Comparison of ENCODE assay signal across 7 cellular contexts in the genomic region with DNA sequence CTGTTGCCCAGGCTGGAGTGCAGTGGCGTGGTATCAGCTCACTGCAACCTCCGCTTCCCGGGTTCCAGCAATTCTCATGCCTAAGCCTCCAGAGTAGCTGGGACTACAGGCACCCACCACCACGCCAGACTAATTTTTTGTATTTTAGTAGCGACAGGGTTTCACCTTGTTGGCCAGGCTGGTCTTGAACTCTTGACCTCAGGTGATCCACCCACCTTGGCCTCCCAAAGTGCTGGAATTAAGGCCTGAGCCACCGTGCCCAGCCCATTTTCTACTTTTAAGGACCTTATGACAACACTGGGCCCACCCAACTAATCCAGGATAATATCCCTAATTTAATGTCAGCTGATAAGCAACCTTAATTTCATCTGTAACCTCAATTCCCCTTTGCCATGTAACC. TPM values are rescaled to one million over a fixed set of nuclear protein-coding genes. Genes with fewer than 3 reads are reported as not detected.
DNase-seq lines count a peak whose midpoint lies in the region; ATAC-seq and TF ChIP-seq lines count a peak whose summit lies in the region.
"Not testable (repeated sequence)": the region's sequence is repeated elsewhere in the genome, so short reads cannot be mapped to it uniquely, and the experiment has no call there.

No MANE protein-coding gene starts in this region.

- not testable (repeated sequence) for DNase-seq in Calu3; WTC11 (ENCODE audit: low spot score); activated naive CD4-positive, alpha-beta T cell treated with anti-CD3 and anti-CD28 coated beads, Interleukin-2, amount 50 U/mL, for 72 hours (ENCODE audit: low spot score in 2 of 2); caudate nucleus (lab: John Stamatoyannopoulos, UW); natural killer cell treated with Interleukin-12 subunit alpha and Interleukin-12 subunit beta and Interleukin-15 and Interleukin-18, amount 100 ng/mL, for 72 hours (ENCODE audit: low spot score)

- H3K36me3 ChIP-seq in HEK293 (ENCODE audit: control insufficient read depth in 2 of 2, insufficient read depth in 1 of 2, low read length in 2 of 2): not testable (repeated sequence)

- not testable (repeated sequence) for TF ChIP-seq CTCF in Calu3 (IDR thresholded peaks at IDR 0.05; ENCODE audit: unreplicated experiment); HEK293 (tag by site-specific recombination; IDR thresholded peaks at IDR 0.05); WTC11 (IDR thresholded peaks at IDR 0.05)

- CTCF ChIA-PET in Calu3 (lab: Charles Lee) (interaction anchor here (0.7 kb wide), 1 partner anchor 37 kb away, joined by 4 read pairs; no protein-coding TSS in a partner anchor), HEK293 (lab: Yijun Ruan, JAX) (interaction anchor here (0.6 to 5.2 kb wide), 4 partner anchors 11 to 1079 kb away, joined by 4 to 44 read pairs (median 6); no protein-coding TSS in a partner anchor), WTC11 (lab: Charles Lee) (interaction anchor here (3.2 kb wide), 1 partner anchor 257 kb away, joined by 22 read pairs; a partner anchor contains a TSS)

- not testable (repeated sequence) for H3K4me1 Mint-ChIP-seq in Calu3 (ENCODE audit: low read depth, unreplicated experiment)
- H3K4me1 Mint-ChIP-seq in WTC11: peaks cover 19% of the 10 kb centered on the region
- peaks cover 28 to 32% of the 10 kb centered on the region in 2 donors for H3K4me1 Mint-ChIP-seq in natural killer cell treated with Interleukin-12 subunit alpha and Interleukin-12 subunit beta and Interleukin-15 and Interleukin-18, amount 100 ng/mL, for 72 hours (ENCODE audit: low read depth in 2 of 2)
- peaks cover 34% of the 10 kb centered on the region for H3K4me1 Mint-ChIP-seq in stimulated activated memory B cell treated with anti-CD40 and anti-IgM and Interleukin-4, amounts not matched to agents 10 μg/mL and 1 μg/mL and 100 μg/mL, for 72 hours

- ATAC-seq in WTC11; activated naive CD4-positive, alpha-beta T cell treated with anti-CD3 and anti-CD28 coated beads, Interleukin-2, amount 50 U/mL, for 72 hours; natural killer cell treated with Interleukin-12 subunit alpha and Interleukin-12 subunit beta and Interleukin-15 and Interleukin-18, amount 100 ng/mL, for 72 hours; stimulated activated memory B cell treated with anti-CD40 and anti-IgM and Interleukin-4, amounts not matched to agents 10 μg/mL and 1 μg/mL and 100 μg/mL, for 72 hours: not testable (repeated sequence)

- H3K27ac Mint-ChIP-seq in Calu3 (ENCODE audit: unreplicated experiment): peak overlapping the region; percentile 92
- not testable (repeated sequence) for H3K27ac Mint-ChIP-seq in WTC11
- peak overlapping the region; percentile 98 to 100 for H3K27ac Mint-ChIP-seq in activated naive CD4-positive, alpha-beta T cell treated with anti-CD3 and anti-CD28 coated beads, Interleukin-2, amount 50 U/mL, for 72 hours
- H3K27ac Mint-ChIP-seq in natural killer cell treated with Interleukin-12 subunit alpha and Interleukin-12 subunit beta and Interleukin-15 and Interleukin-18, amount 100 ng/mL, for 72 hours: peak overlapping the region; percentile 96 to 98
- peak overlapping the region; percentile 88 for H3K27ac Mint-ChIP-seq in stimulated activated memory B cell treated with anti-CD40 and anti-IgM and Interleukin-4, amounts not matched to agents 10 μg/mL and 1 μg/mL and 100 μg/mL, for 72 hours

- BruUV-seq in Calu3 (replicated peaks; lab: Mats Ljungman, UMichigan): not testable (repeated sequence)

- not testable (repeated sequence) for H3K27me3 Mint-ChIP-seq in Calu3 (ENCODE audit: unreplicated experiment); WTC11 (ENCODE audit: low read depth); natural killer cell treated with Interleukin-12 subunit alpha and Interleukin-12 subunit beta and Interleukin-15 and Interleukin-18, amount 100 ng/mL, for 72 hours; stimulated activated memory B cell treated with anti-CD40 and anti-IgM and Interleukin-4, amounts not matched to agents 10 μg/mL and 1 μg/mL and 100 μg/mL, for 72 hours

- H3K9me3 Mint-ChIP-seq in Calu3 (ENCODE audit: low read depth, unreplicated experiment); WTC11; activated naive CD4-positive, alpha-beta T cell treated with anti-CD3 and anti-CD28 coated beads, Interleukin-2, amount 50 U/mL, for 72 hours; natural killer cell treated with Interleukin-12 subunit alpha and Interleukin-12 subunit beta and Interleukin-15 and Interleukin-18, amount 100 ng/mL, for 72 hours; stimulated activated memory B cell treated with anti-CD40 and anti-IgM and Interleukin-4, amounts not matched to agents 10 μg/mL and 1 μg/mL and 100 μg/mL, for 72 hours: not testable (repeated sequence)

- not testable (repeated sequence) for H3K27ac ChIP-seq in HEK293 (ENCODE audit: extremely low read depth, low read depth, low read length)
- H3K27ac ChIP-seq in caudate nucleus (ENCODE audit: low read depth, low read length): peak overlapping the region; percentile 100

- H3K9me3 ChIP-seq in HEK293 (ENCODE audit: control insufficient read depth, insufficient read depth, low read depth, low read length): not testable (repeated sequence)

- intact Hi-C loops in Calu3 (cut with micrococcal nuclease; ENCODE audit: unreplicated experiment): not testable (repeated sequence)

- not testable (repeated sequence) for H3K4me1 ChIP-seq in HEK293 (ENCODE audit: control insufficient read depth, insufficient read depth, low read length)

- not testable (repeated sequence) for H3K4me3 Mint-ChIP-seq in Calu3 (ENCODE audit: low read depth, unreplicated experiment); stimulated activated memory B cell treated with anti-CD40 and anti-IgM and Interleukin-4, amounts not matched to agents 10 μg/mL and 1 μg/mL and 100 μg/mL, for 72 hours
- H3K4me3 Mint-ChIP-seq in WTC11: peak overlapping the region; percentile 99; the same call in 1 of the 2 replicates
- H3K4me3 Mint-ChIP-seq in natural killer cell treated with Interleukin-12 subunit alpha and Interleukin-12 subunit beta and Interleukin-15 and Interleukin-18, amount 100 ng/mL, for 72 hours: peak overlapping the region; percentile 99

- POLR2A ChIA-PET in HEK293 (lab: Yijun Ruan, JAX): interaction anchor here (0.7 to 1.1 kb wide), 3 partner anchors 36 to 712 kb away, joined by 3 to 5 read pairs (median 3); no protein-coding TSS in a partner anchor
- POLR2A ChIA-PET in WTC11 (lab: Charles Lee): interaction anchor here (1.7 to 2.5 kb wide), 2 partner anchors 35 to 247 kb away, joined by 3 to 15 read pairs; no protein-coding TSS in a partner anchor

- peaks cover 34% of the 10 kb centered on the region for H3K36me3 Mint-ChIP-seq in Calu3 (ENCODE audit: insufficient read depth, unreplicated experiment)
- not testable (repeated sequence) for H3K36me3 Mint-ChIP-seq in WTC11; natural killer cell treated with Interleukin-12 subunit alpha and Interleukin-12 subunit beta and Interleukin-15 and Interleukin-18, amount 100 ng/mL, for 72 hours; stimulated activated memory B cell treated with anti-CD40 and anti-IgM and Interleukin-4, amounts not matched to agents 10 μg/mL and 1 μg/mL and 100 μg/mL, for 72 hours
- H3K36me3 Mint-ChIP-seq in activated naive CD4-positive, alpha-beta T cell treated with anti-CD3 and anti-CD28 coated beads, Interleukin-2, amount 50 U/mL, for 72 hours: peaks cover 12 to 13% of the 10 kb centered on the region in 2 donors

- not testable (repeated sequence) for H3K4me3 ChIP-seq in HEK293 (ENCODE audit: low read depth, low read length)

TF ChIP-seq in HEK293, 187 proteins besides CTCF, POLR2A, EP300 and RAD21:
- TF ChIP-seq ZFHX2 (tag by site-specific recombination; conservative IDR thresholded peaks at IDR 0.05): peak; percentile 60
- 0 out of 2 replicates have a peak, but pooled peaks have one; percentile 15 for TF ChIP-seq ZNF121 (tag by site-specific recombination; IDR thresholded peaks at IDR 0.05)
- TF ChIP-seq, protein P1, sequence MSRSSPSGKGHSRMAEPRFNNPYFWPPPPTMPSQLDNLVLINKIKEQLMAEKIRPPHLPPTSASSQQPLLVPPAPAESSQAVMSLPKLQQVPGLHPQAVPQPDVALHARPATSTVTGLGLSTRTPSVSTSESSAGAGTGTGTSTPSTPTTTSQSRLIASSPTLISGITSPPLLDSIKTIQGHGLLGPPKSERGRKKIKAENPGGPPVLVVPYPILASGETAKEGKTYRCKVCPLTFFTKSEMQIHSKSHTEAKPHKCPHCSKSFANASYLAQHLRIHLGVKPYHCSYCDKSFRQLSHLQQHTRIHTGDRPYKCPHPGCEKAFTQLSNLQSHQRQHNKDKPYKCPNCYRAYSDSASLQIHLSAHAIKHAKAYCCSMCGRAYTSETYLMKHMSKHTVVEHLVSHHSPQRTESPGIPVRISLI (tag by site-specific recombination; IDR thresholded peaks at IDR 0.05): peak; percentile 44; the same call in 1 of the 2 replicates

RNA-seq across cellular contexts. Expression of a gene that starts 1.4 kb away (rescaled TPM):
- total RNA-seq in Calu3 (2022) (404 and 407 TPM in 2 replicates), WTC11 (2021) (223 to 245 TPM (median 224 TPM) in 3 replicates)
- total RNA-seq in activated naive CD4-positive, alpha-beta T cell treated with anti-CD3 and anti-CD28 coated beads, Interleukin-2, amount 50 U/mL, for 72 hours: 100 to 1,000 TPM; 133 to 188 TPM
- total RNA-seq in natural killer cell treated with Interleukin-12 subunit alpha and Interleukin-12 subunit beta and Interleukin-15 and Interleukin-18, amount 100 ng/mL, for 72 hours: 100 to 1,000 TPM; 101 to 164 TPM
